In genomic region chrX:44072631-44073030, GRCh38 we compare ENCODE assay signal across 17 cellular contexts.
"Had no signal": no experiment of that assay in that cellular context is flagged by ENCODE, and none has a peak within 500 bp of the region (broad histone marks: within the 10 kb centered on the region; RNA-seq: fewer than 3 reads in every experiment).

No MANE protein-coding gene starts in this region.

- H3K4me3 ChIP-seq: breast epithelium, tibial nerve had no signal

- H3K4me1 ChIP-seq: breast epithelium, tibial nerve had no signal

- ATAC-seq: activated CD8-positive, alpha-beta T cell treated with anti-CD3 and anti-CD28 coated beads for 36 hours; activated T-cell treated with anti-CD3 and anti-CD28 coated beads, Interleukin-2, amount 50 U/mL, for 72 hours; left lobe of liver; right cardiac atrium; WTC11 had no signal

- H3K36me3 ChIP-seq: breast epithelium, tibial nerve had no signal

- DNase-seq: activated CD4-positive, alpha-beta T cell treated with anti-CD3 and anti-CD28 coated beads for 48 hours; activated CD8-positive, alpha-beta memory T cell treated with anti-CD3 and anti-CD28 coated beads, Interleukin-2, amount 50 U/mL, for 4 hours; activated CD8-positive, alpha-beta T cell treated with anti-CD3 and anti-CD28 coated beads for 36 hours; activated gamma-delta T cell treated with Interleukin-2 at 50 U/mL for 16 hours; activated T-cell treated with anti-CD3 and anti-CD28 coated beads, Interleukin-2, amount 50 U/mL, for 72 hours; effector memory CD4-positive, alpha-beta T cell; midbrain; right cardiac atrium; small intestine; stimulated activated CD4-positive, alpha-beta T cell treated with anti-CD3 and anti-CD28 coated beads, Interleukin-4, amount 100 ng/mL, for 4 hours; stimulated activated CD8-positive, alpha-beta memory T cell treated with anti-CD3 and anti-CD28 coated beads, Interleukin-4, amount 100 ng/mL, for 48 hours; stimulated activated naive CD4-positive, alpha-beta T cell treated with Interleukin-2 at 50 U/mL for 16 hours had no signal

- FAIRE-seq: small intestine, TTC549 had no signal

- H3K27ac ChIP-seq: breast epithelium, tibial nerve had no signal

- H3K9me3 ChIP-seq: breast epithelium, tibial nerve had no signal
